In genomic region chr6:167682546-167683027, GRCh38 we compare ENCODE assay signal across 20 cellular contexts.
A peak's percentile ranks its signal among the peaks of the same experiment; 100 is the strongest.
DNase-seq lines count a peak whose midpoint lies in the region; ATAC-seq, FAIRE-seq and TF ChIP-seq lines count a peak whose summit lies in the region.
"Had no signal": no experiment of that assay in that cellular context is flagged by ENCODE, and none has a peak within 500 bp of the region (broad histone marks: within the 10 kb centered on the region; RNA-seq: fewer than 3 reads in every experiment).

No MANE protein-coding gene starts in this region.

- no TSS peak for BruUV-seq in HCT116 (replicated peaks; lab: Mats Ljungman, UMichigan)
- TSS peak; percentile 89 for BruUV-seq in HepG2 (replicated peaks; lab: Mats Ljungman, UMichigan)

- H3K4me1 ChIP-seq in HCT116 (ENCODE audit: control insufficient read depth in 1 of 2, insufficient read depth in 2 of 2, low read length in 2 of 2): peaks cover 10 to 37% of the 10 kb centered on the region in 2 experiments
- H3K4me1 ChIP-seq in HepG2 (ENCODE audit: insufficient read depth, low read length): peaks cover 84% of the 10 kb centered on the region
- peaks cover 4 to 49% (median 34%) of the 10 kb centered on the region in 6 donors for H3K4me1 ChIP-seq in spleen

- DNase-seq in HCT116 (ENCODE audit: low read depth, low spot score) (no peak), endothelial cell (ENCODE audit: low spot score) (no peak), HepG2 (ENCODE audit: low spot score) (no peak), spleen (no peak), kidney glomerular epithelial cell (lab: John Stamatoyannopoulos, UW) (no peak), DMS79 treated with DMSO at 0.1 percent for 48 hours (lab: John Stamatoyannopoulos, UW) (no peak), GM19239 (ENCODE audit: insufficient read length, low spot score) (no peak), NCI-H748 treated with DMSO at 0.1 percent for 48 hours (lab: John Stamatoyannopoulos, UW) (no peak)
- DNase-seq: activated CD8-positive, alpha-beta memory T cell treated with anti-CD3 and anti-CD28 coated beads for 24 hours; amniotic stem cell; KG1; naive thymus-derived CD8-positive, alpha-beta T cell; NCI-H1092 treated with DMSO at 0.1 percent for 48 hours; NCI-H2171; NCI-H774; RPMI8226; stimulated activated CD4-positive, alpha-beta T cell treated with anti-CD3 and anti-CD28 coated beads, Interleukin-4, amount 100 ng/mL, for 24 hours; WERI-Rb-1 had no signal

- H3K27ac Mint-ChIP-seq in endothelial cell (ENCODE audit: unreplicated experiment): peak overlapping the region; percentile 84
- H3K27ac Mint-ChIP-seq: naive thymus-derived CD8-positive, alpha-beta T cell had no signal

- WGBS in HepG2 (ENCODE audit: low lambda C conversion rate): 17% methylated on average over 5 of the region's 5 CpGs
- WGBS in spleen, 5 donors: 65 to 83% (median 72%) methylated on average over 5 of the region's 5 CpGs

- CTCF ChIA-PET in HCT116 (lab: Charles Lee) (no interaction called here), HepG2 (lab: Yijun Ruan, JAX; ENCODE audit: low intra/inter-chr PET ratio, low total read pairs) (no interaction called here)

- H3K27me3 ChIP-seq in HCT116 (ENCODE audit: insufficient read depth, low read length) (no peaks in the 10 kb centered on the region), HepG2 (ENCODE audit: control insufficient read depth in 1 of 2, insufficient read depth in 2 of 2, low read length in 2 of 2) (no peaks in the 10 kb centered on the region), spleen (replicated peaks in 1 of 7) (peaks cover 0 to 71% (median 8%) of the 10 kb centered on the region in 7 donors)

- H3K4me3 Mint-ChIP-seq in endothelial cell (ENCODE audit: unreplicated experiment): peak overlapping the region; percentile 71
- H3K4me3 Mint-ChIP-seq: naive thymus-derived CD8-positive, alpha-beta T cell had no signal

- H3K27ac ChIP-seq in HCT116 (ENCODE audit: low read depth, low read length) (peak overlapping the region; percentile 8; the same call in 1 of the 2 replicates), HepG2 (ENCODE audit: extremely low read length, insufficient read depth, low read length) (peak overlapping the region; percentile 96), spleen (peak overlapping the region; percentile 31 to 73 (median 62))
- H3K27ac ChIP-seq: WERI-Rb-1 had no signal

- H3K36me3 Mint-ChIP-seq in endothelial cell (ENCODE audit: low read depth, unreplicated experiment): peaks cover 4% of the 10 kb centered on the region
- H3K36me3 Mint-ChIP-seq: naive thymus-derived CD8-positive, alpha-beta T cell had no signal

- in situ Hi-C loops in HepG2 (cut with HindIII; ENCODE audit: extremely low pct_ligation_motif_present, low pct_unique_long_range_greater_than_20kb): no loop called here

- H2AFZ ChIP-seq in HCT116 (ENCODE audit: low read depth, low read length, poor library complexity, severe bottlenecking): peak overlapping the region; percentile 86
- no peak overlapping the region for H2AFZ ChIP-seq in HepG2 (ENCODE audit: low read length)

- no peaks in the 10 kb centered on the region for H3K9me3 Mint-ChIP-seq in endothelial cell (ENCODE audit: unreplicated experiment)

- POLR2A ChIA-PET in HCT116 (lab: Charles Lee): no interaction called here
- POLR2A ChIA-PET in HepG2 (lab: Yijun Ruan, JAX): interaction anchor here (0.5 to 3.6 kb wide), 20 partner anchors 9 to 182 kb away, joined by 3 to 30 read pairs (median 4); no protein-coding TSS in a partner anchor

- H3K79me2 ChIP-seq in HCT116 (ENCODE audit: insufficient read depth, low read length): no peaks in the 10 kb centered on the region
- peaks cover 3% of the 10 kb centered on the region for H3K79me2 ChIP-seq in HepG2 (ENCODE audit: insufficient read depth, low read length)

- H3K9ac ChIP-seq in HCT116 (ENCODE audit: low read length): 0 out of 2 replicates have a peak overlapping the region, but pooled peaks have one; percentile 24
- peak overlapping the region; percentile 64 for H3K9ac ChIP-seq in HepG2 (ENCODE audit: insufficient read depth, low read depth, low read length)

- peaks cover 90% of the 10 kb centered on the region for H3K4me1 Mint-ChIP-seq in endothelial cell (ENCODE audit: unreplicated experiment)

- FAIRE-seq in HepG2 (lab: Jason Lieb, UNC) (no peak), GM19239 (lab: Jason Lieb, UNC) (no peak)
- FAIRE-seq: D721Med had no signal

- H4K20me1 ChIP-seq in HCT116 (ENCODE audit: insufficient read depth): no peaks in the 10 kb centered on the region
- no peaks in the 10 kb centered on the region for H4K20me1 ChIP-seq in HepG2 (ENCODE audit: insufficient read depth, low read length)

- TF ChIP-seq RAD21 in HCT116 (IDR thresholded peaks at IDR 0.05; ENCODE audit: low read depth): no peak
- no peak for TF ChIP-seq RAD21 in HepG2 (CRISPR knock-in tag; IDR thresholded peaks at IDR 0.05)

- H3K9me2 ChIP-seq in HCT116 (ENCODE audit: insufficient read depth): no peaks in the 10 kb centered on the region

- RAD21 ChIA-PET in HCT116 (lab: Charles Lee; ENCODE audit: low non-redundant PET in 1 of 2, low total read pairs in 2 of 2, uncharacterized antibody in 2 of 2, unreplicated experiment in 2 of 2): no interaction called here

- TF ChIP-seq CTCF in HCT116 (IDR thresholded peaks at IDR 0.05 in 2 of 3, conservative IDR thresholded peaks at IDR 0.05 in 1 of 3; ENCODE audit: borderline replicate concordance in 1 of 3, insufficient read depth in 1 of 3, low read depth in 2 of 3, low read length in 2 of 3): no peak
- no peak for TF ChIP-seq CTCF in endothelial cell (IDR thresholded peaks at IDR 0.05; ENCODE audit: unreplicated experiment)
- TF ChIP-seq CTCF in HepG2 (CRISPR knock-in tag; IDR thresholded peaks at IDR 0.05): no peak
- TF ChIP-seq CTCF in spleen (IDR thresholded peaks at IDR 0.05 in 8 of 11, conservative IDR thresholded peaks at IDR 0.05 in 3 of 11): no peak

- H3K9me3 ChIP-seq in HCT116 (ENCODE audit: control insufficient read depth in 1 of 2, insufficient read depth in 1 of 2, low read depth in 1 of 2, low read length in 2 of 2) (no peaks in the 10 kb centered on the region), HepG2 (ENCODE audit: low read length) (no peaks in the 10 kb centered on the region), spleen (no peaks in the 10 kb centered on the region)
- H3K9me3 ChIP-seq: tibial nerve had no signal

- TF ChIP-seq EP300 in HepG2 (IDR thresholded peaks at IDR 0.05; ENCODE audit: low read depth in 2 of 2, low read length in 2 of 2) (no peak), HepG2 (CRISPR knock-in tag; IDR thresholded peaks at IDR 0.05; ENCODE audit: borderline replicate concordance) (no peak)

- ATAC-seq in HCT116: peak; percentile 28; the same call in 1 of the 2 replicates
- peak; percentile 27 for ATAC-seq in HepG2
- ATAC-seq: naive thymus-derived CD8-positive, alpha-beta T cell had no signal

- TF ChIP-seq POLR2A in HCT116 (IDR thresholded peaks at IDR 0.05; ENCODE audit: borderline replicate concordance, extremely low read depth, insufficient read depth, insufficient read length): no peak
- no peak for TF ChIP-seq POLR2A in HepG2 (IDR thresholded peaks at IDR 0.05; ENCODE audit: insufficient read depth in 1 of 2, low read depth in 2 of 2, low read length in 2 of 2)
- TF ChIP-seq POLR2A in spleen (IDR thresholded peaks at IDR 0.05): no peak

- H3K4me2 ChIP-seq in HCT116 (ENCODE audit: low read length): peak overlapping the region; percentile 75
- H3K4me2 ChIP-seq in HepG2 (ENCODE audit: low read depth, low read length): peak overlapping the region; percentile 60

- H3K36me3 ChIP-seq in HCT116 (ENCODE audit: control insufficient read depth in 1 of 2, insufficient read depth in 2 of 2, low read length in 2 of 2) (no peaks in the 10 kb centered on the region), HepG2 (replicated peaks in 1 of 2; ENCODE audit: control insufficient read depth in 1 of 2, insufficient read depth in 2 of 2, low read length in 2 of 2) (no peaks in the 10 kb centered on the region), spleen (no peaks in the 10 kb centered on the region)
- H3K36me3 ChIP-seq: tibial nerve, WERI-Rb-1 had no signal

- peaks cover 10% of the 10 kb centered on the region for H3K27me3 Mint-ChIP-seq in endothelial cell (ENCODE audit: unreplicated experiment)

- H3K4me3 ChIP-seq in HCT116 (replicated peaks in 1 of 2; ENCODE audit: low read depth in 1 of 2, low read length in 2 of 2) (peak overlapping the region; percentile 2 to 40; a peak in 2 of 4 replicates), HepG2 (replicated peaks in 1 of 3; ENCODE audit: insufficient read depth in 1 of 3, low read depth in 2 of 3, low read length in 3 of 3) (peak overlapping the region in 1 of 3 experiments; percentile 31; a peak in 1 of 6 replicates), spleen (no peak overlapping the region)
- H3K4me3 ChIP-seq: tibial nerve had no signal

- intact Hi-C loops in HCT116 (cut with micrococcal nuclease) (no loop called here), HepG2 (cut with micrococcal nuclease; ENCODE audit: unreplicated experiment) (loop anchor here (1.0 to 5.0 kb wide), 5 partner anchors 7 to 145 kb away; partner anchors contain the start of gene AFDN), spleen (cut with DNase I; ENCODE audit: low total_unique reads) (no loop called here)

TF ChIP-seq in HCT116, 20 proteins besides CTCF, POLR2A, EP300 and RAD21 (continues in another document):
- TF ChIP-seq JUND (IDR thresholded peaks at IDR 0.05) (no peak), CEBPB (IDR thresholded peaks at IDR 0.05; ENCODE audit: low read depth) (no peak), CBX3 (IDR thresholded peaks at IDR 0.05; ENCODE audit: low read depth) (no peak), EGR1 (IDR thresholded peaks at IDR 0.05; ENCODE audit: low read depth) (no peak), FOSL1 (IDR thresholded peaks at IDR 0.05; ENCODE audit: low read depth) (no peak), ATF3 (IDR thresholded peaks at IDR 0.05) (no peak)

TF ChIP-seq in HepG2, 621 proteins besides CTCF, POLR2A, EP300 and RAD21 (continues in another document):
- TF ChIP-seq STAT5B (CRISPR knock-in tag; IDR thresholded peaks at IDR 0.05) (peak; percentile 65; the same call in 1 of the 2 replicates), SSRP1 (CRISPR knock-in tag; IDR thresholded peaks at IDR 0.05) (no peak), ARHGAP35 (CRISPR knock-in tag; IDR thresholded peaks at IDR 0.05; ENCODE audit: borderline replicate concordance) (no peak), ZNF431 (CRISPR knock-in tag; IDR thresholded peaks at IDR 0.05; ENCODE audit: borderline replicate concordance, low read depth) (0 out of 2 replicates have a peak, but pooled peaks have one; percentile 21), ZNF225 (CRISPR knock-in tag; IDR thresholded peaks at IDR 0.05) (peak; percentile 29; the same call in 1 of the 2 replicates), ZNF570 (CRISPR knock-in tag; IDR thresholded peaks at IDR 0.05; ENCODE audit: borderline replicate concordance) (no peak), FOXK1 (CRISPR knock-in tag; IDR thresholded peaks at IDR 0.05; ENCODE audit: borderline replicate concordance, low read depth) (no peak), ZNF619 (CRISPR knock-in tag; IDR thresholded peaks at IDR 0.05) (no peak), ZNF790 (CRISPR knock-in tag; IDR thresholded peaks at IDR 0.05; ENCODE audit: borderline replicate concordance) (no peak), PRMT3 (CRISPR knock-in tag; IDR thresholded peaks at IDR 0.05; ENCODE audit: borderline replicate concordance, low read depth) (peak; percentile 20; the same call in 1 of the 2 replicates)

Comparison
In these comparisons a context has a peak if more than half of its experiments do, and no peak if none do; other contexts are left out.
1. H3K27ac ChIP-seq: peak in every context shown above with its lines; median percentile 96 in HepG2; 62 in spleen; 8 in HCT116.
2. H3K4me3 ChIP-seq: peak in HCT116 (2 of 2); none in spleen (0 of 8).